17 cellular contexts compared by ENCODE assay signal in the genomic region with DNA sequence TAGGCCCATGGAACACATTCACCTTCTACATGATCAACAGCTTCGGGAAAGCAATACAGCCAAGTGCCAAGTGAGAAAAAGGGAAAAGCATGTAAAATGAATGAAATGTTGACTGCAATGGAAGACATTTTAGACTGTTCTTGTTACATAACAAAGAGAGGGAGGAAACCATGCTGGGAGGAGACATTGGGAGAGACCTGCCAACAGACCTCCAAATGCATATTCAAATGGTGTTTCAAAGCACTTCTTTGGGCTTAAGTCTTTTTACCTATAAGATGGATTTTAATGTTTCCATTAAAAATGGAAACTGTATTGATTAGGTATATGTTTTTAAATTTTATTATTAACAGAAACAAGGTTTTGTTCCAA.
DNase-seq lines count a peak whose midpoint lies in the region; ATAC-seq, FAIRE-seq and TF ChIP-seq lines count a peak whose summit lies in the region.
"Had no signal": no experiment of that assay in that cellular context is flagged by ENCODE, and none has a peak within 500 bp of the region (broad histone marks: within the 10 kb centered on the region; RNA-seq: fewer than 3 reads in every experiment).

No MANE protein-coding gene starts in this region.

- TF ChIP-seq CTCF in astrocyte (IDR thresholded peaks at IDR 0.05; ENCODE audit: insufficient read depth, low read depth, low read length) (no peak), OCI-LY7 (conservative IDR thresholded peaks at IDR 0.05; ENCODE audit: low read length) (no peak), GM10266 (IDR thresholded peaks at IDR 0.05; ENCODE audit: control insufficient read depth, insufficient read depth, low read depth, missing control alignments) (no peak)

- no peak for ATAC-seq in HG03039 (IDR thresholded peaks at IDR 0.05; ENCODE audit: unreplicated experiment)

- CTCF ChIA-PET in OCI-LY7 (lab: Charles Lee; ENCODE audit: unreplicated experiment): no interaction called here

- H3K4me2 ChIP-seq in astrocyte (ENCODE audit: low read length) (no peak overlapping the region), skeletal muscle satellite cell (ENCODE audit: low read length) (no peak overlapping the region), OCI-LY7 (ENCODE audit: low read length) (no peak overlapping the region)
- H3K4me2 ChIP-seq: BLaER1, PC-9 had no signal

- no peaks in the 10 kb centered on the region for H3K27me3 ChIP-seq in HUES6 (ENCODE audit: control insufficient read depth, insufficient read depth, low read length)
- H3K27me3 ChIP-seq in astrocyte (ENCODE audit: insufficient read depth, low read length): no peaks in the 10 kb centered on the region
- H3K27me3 ChIP-seq in skeletal muscle satellite cell (ENCODE audit: control insufficient read depth, insufficient read depth, low read length): no peaks in the 10 kb centered on the region
- H3K27me3 ChIP-seq: BLaER1 had no signal

- no peak for FAIRE-seq in astrocyte (lab: Jason Lieb, UNC)

- H3K4me3 ChIP-seq in HUES6 (ENCODE audit: low read depth, low read length): 0 out of 2 replicates have a peak overlapping the region, but pooled peaks have one; percentile 7
- no peak overlapping the region for H3K4me3 ChIP-seq in astrocyte (ENCODE audit: insufficient read depth, low read depth, low read length)
- no peak overlapping the region for H3K4me3 ChIP-seq in skeletal muscle satellite cell (ENCODE audit: low read length)
- H3K4me3 ChIP-seq in OCI-LY7 (ENCODE audit: low read depth, low read length, poor library complexity, severe bottlenecking): no peak overlapping the region
- H3K4me3 ChIP-seq: BLaER1, PC-9 had no signal

- peak overlapping the region; percentile 56 for H2AFZ ChIP-seq in astrocyte (ENCODE audit: low read depth, low read length)
- no peak overlapping the region for H2AFZ ChIP-seq in OCI-LY7 (ENCODE audit: low read length)
- H2AFZ ChIP-seq: PC-9 had no signal

- POLR2A ChIA-PET in OCI-LY7 (lab: Charles Lee): no interaction called here

- H3K9me3 ChIP-seq in HUES6 (ENCODE audit: control insufficient read depth, insufficient read depth, low read depth, low read length) (no peaks in the 10 kb centered on the region), astrocyte (ENCODE audit: insufficient read depth, low read depth, low read length) (no peaks in the 10 kb centered on the region), skeletal muscle satellite cell (replicated peaks; ENCODE audit: low read length) (no peaks in the 10 kb centered on the region), OCI-LY7 (ENCODE audit: low read length) (no peaks in the 10 kb centered on the region)
- H3K9me3 ChIP-seq: BLaER1 had no signal

- H3K27ac Mint-ChIP-seq in astrocyte (ENCODE audit: unreplicated experiment): no peak overlapping the region
- H3K27ac Mint-ChIP-seq: CD8-positive, alpha-beta memory T cell had no signal

- H3K27ac ChIP-seq in HUES6 (ENCODE audit: low read depth, low read length): peak overlapping the region; percentile 27; the same call in 1 of the 2 replicates
- no peak overlapping the region for H3K27ac ChIP-seq in astrocyte (ENCODE audit: low read depth, low read length)
- no peak overlapping the region for H3K27ac ChIP-seq in OCI-LY7 (ENCODE audit: low read depth, low read length, poor library complexity, severe bottlenecking)
- H3K27ac ChIP-seq: BLaER1, PC-9 had no signal

- H3K9ac ChIP-seq in HUES6 (ENCODE audit: low read length): no peak overlapping the region
- no peak overlapping the region for H3K9ac ChIP-seq in astrocyte (ENCODE audit: low read length)
- H3K9ac ChIP-seq in skeletal muscle satellite cell (ENCODE audit: low read depth, low read length): peak overlapping the region; percentile 15
- H3K9ac ChIP-seq: BLaER1 had no signal

- H3K9me2 ChIP-seq in OCI-LY7 (ENCODE audit: insufficient read depth, low read length): no peaks in the 10 kb centered on the region

- H4K20me1 ChIP-seq in astrocyte (ENCODE audit: insufficient read depth, low read length) (no peaks in the 10 kb centered on the region), OCI-LY7 (ENCODE audit: insufficient read depth, low read length) (no peaks in the 10 kb centered on the region)
- H4K20me1 ChIP-seq: BLaER1 had no signal

- H3K27me3 Mint-ChIP-seq in astrocyte (ENCODE audit: low read depth, unreplicated experiment): no peaks in the 10 kb centered on the region

- DNase-seq in astrocyte (ENCODE audit: low read depth): no peak
- DNase-seq in iPS DF 19.7 (ENCODE audit: low read depth, low spot score): peak; percentile 17
- no peak for DNase-seq in OCI-LY7 (ENCODE audit: low spot score)
- no peak for DNase-seq in GM10266 (ENCODE audit: extremely low spot score)
- DNase-seq: CD8-positive, alpha-beta memory T cell; DND-41; GDM1; Kasumi-1; MV-4-11; NCI-H1694; NCI-H2107; NK-92 treated with Interleukin-12 subunit alpha and Interleukin-12 subunit beta, amount 100 ng/mL, for 24 hours; PC-9 had no signal

- peaks cover 42% of the 10 kb centered on the region for H3K4me1 Mint-ChIP-seq in astrocyte (ENCODE audit: low read depth, unreplicated experiment)
- H3K4me1 Mint-ChIP-seq: CD8-positive, alpha-beta memory T cell had no signal

- BruUV-seq in OCI-LY7 (replicated peaks; lab: Mats Ljungman, UMichigan): no TSS peak

- no peaks in the 10 kb centered on the region for H3K79me2 ChIP-seq in astrocyte (ENCODE audit: insufficient read depth, low read length)
- no peaks in the 10 kb centered on the region for H3K79me2 ChIP-seq in OCI-LY7 (ENCODE audit: insufficient read depth, low read depth, low read length)

- intact Hi-C loops in OCI-LY7 (cut with micrococcal nuclease; ENCODE audit: unreplicated experiment): no loop called here

- peaks cover 8% of the 10 kb centered on the region for H3K4me1 ChIP-seq in HUES6 (ENCODE audit: control insufficient read depth, insufficient read depth, low read length)
- H3K4me1 ChIP-seq in astrocyte (ENCODE audit: insufficient read depth, low read length): peaks cover 23% of the 10 kb centered on the region
- H3K4me1 ChIP-seq in skeletal muscle satellite cell (ENCODE audit: control insufficient read depth, insufficient read depth, low read length): peaks cover 46% of the 10 kb centered on the region
- no peaks in the 10 kb centered on the region for H3K4me1 ChIP-seq in OCI-LY7 (ENCODE audit: insufficient read depth, low read length, poor library complexity, severe bottlenecking)
- H3K4me1 ChIP-seq: BLaER1 had no signal

- H3K4me3 Mint-ChIP-seq in astrocyte (ENCODE audit: unreplicated experiment): no peak overlapping the region
- H3K4me3 Mint-ChIP-seq: CD8-positive, alpha-beta memory T cell had no signal

- H3K36me3 ChIP-seq in HUES6 (ENCODE audit: control insufficient read depth, insufficient read depth, low read length) (no peaks in the 10 kb centered on the region), astrocyte (ENCODE audit: insufficient read depth, low read length) (no peaks in the 10 kb centered on the region), skeletal muscle satellite cell (ENCODE audit: insufficient read depth, low read length) (no peaks in the 10 kb centered on the region), OCI-LY7 (ENCODE audit: insufficient read depth, low read length) (no peaks in the 10 kb centered on the region)
- H3K36me3 ChIP-seq: BLaER1 had no signal

- H3K36me3 Mint-ChIP-seq in astrocyte (ENCODE audit: low read depth, unreplicated experiment): no peaks in the 10 kb centered on the region
- H3K36me3 Mint-ChIP-seq: CD8-positive, alpha-beta memory T cell had no signal

- peaks cover 4% of the 10 kb centered on the region for H3K9me3 Mint-ChIP-seq in astrocyte (ENCODE audit: unreplicated experiment)
- H3K9me3 Mint-ChIP-seq: CD8-positive, alpha-beta memory T cell had no signal
